8 cellular contexts compared by ENCODE assay signal in genomic region chr6:138001750-138002349, GRCh38.
A peak's percentile ranks its signal among the peaks of the same experiment; 100 is the strongest.
DNase-seq lines count a peak whose midpoint lies in the region; ATAC-seq and TF ChIP-seq lines count a peak whose summit lies in the region.

No MANE protein-coding gene starts in this region.

- peaks cover 3 to 9% (median 6%) of the 10 kb centered on the region in 8 donors for H3K9me3 Mint-ChIP-seq in CD4-positive, alpha-beta memory T cell
- H3K9me3 Mint-ChIP-seq in activated naive CD4-positive, alpha-beta T cell treated with anti-CD3 and anti-CD28 coated beads for 36 hours, result peaks cover 2% of the 10 kb centered on the region
- H3K9me3 Mint-ChIP-seq in progenitor cell of endocrine pancreas (ENCODE audit: low read depth), result peaks cover 7% of the 10 kb centered on the region

- H3K27me3 Mint-ChIP-seq in CD4-positive, alpha-beta memory T cell, result peaks cover 0 to 9% of the 10 kb centered on the region in 2 donors
- peaks cover 3% of the 10 kb centered on the region for H3K27me3 Mint-ChIP-seq in activated naive CD4-positive, alpha-beta T cell treated with anti-CD3 and anti-CD28 coated beads for 36 hours (ENCODE audit: low read depth)
- H3K27me3 Mint-ChIP-seq in progenitor cell of endocrine pancreas, result no peaks in the 10 kb centered on the region

- no peaks in the 10 kb centered on the region for H3K4me1 ChIP-seq in CD4-positive, alpha-beta memory T cell (ENCODE audit: insufficient read depth, low read length)

- H3K4me3 ChIP-seq in CD4-positive, alpha-beta memory T cell (ENCODE audit: low read length in 2 of 2), result no peak overlapping the region

- CTCF ChIA-PET in CD4-positive, alpha-beta memory T cell (lab: Charles Lee; ENCODE audit: partially characterized antibody), result interaction anchor here (0.6 to 8.2 kb wide), 24 partner anchors 11 to 343 kb away, joined by 3 to 139 read pairs (median 6); partner anchors contain the start of gene PERP
- CTCF ChIA-PET in activated naive CD4-positive, alpha-beta T cell treated with anti-CD3 and anti-CD28 coated beads for 36 hours (lab: Charles Lee), result interaction anchor here (0.6 to 4.5 kb wide), 12 partner anchors 11 to 513 kb away, joined by 3 to 35 read pairs (median 5); partner anchors contain the start of gene HEBP2

- DNase-seq in CD4-positive, alpha-beta memory T cell, result peak; percentile 53 to 63 (median 55)
- DNase-seq in HT-29 (ENCODE audit: low spot score) (peak; percentile 81), SK-N-DZ (ENCODE audit: low spot score) (peak; percentile 31), glomerular endothelial cell (ENCODE audit: extremely low read depth, low read depth, low spot score) (peak; percentile 16), progenitor cell of endocrine pancreas (ENCODE audit: low spot score, unreplicated experiment) (no peak)
- DNase-seq in activated naive CD4-positive, alpha-beta T cell treated with anti-CD3 and anti-CD28 coated beads for 36 hours, result peak; percentile 84

- no peak overlapping the region for H3K27ac ChIP-seq in CD4-positive, alpha-beta memory T cell (ENCODE audit: low read depth, low read length)

- H3K9me3 ChIP-seq in CD4-positive, alpha-beta memory T cell (ENCODE audit: control insufficient read depth in 1 of 2, low read length in 2 of 2), result no peaks in the 10 kb centered on the region

- intact Hi-C loops in CD4-positive, alpha-beta memory T cell (cut with micrococcal nuclease), result loop anchor here (1.0 to 10.0 kb wide), 4 partner anchors 107 to 773 kb away; partner anchors contain the start of gene CCDC28A
- intact Hi-C loops in activated naive CD4-positive, alpha-beta T cell treated with anti-CD3 and anti-CD28 coated beads for 36 hours (cut with micrococcal nuclease), result loop anchor here (1.0 to 10.0 kb wide), 5 partner anchors 51 to 907 kb away; partner anchors contain the start of gene OLIG3

- no peaks in the 10 kb centered on the region for H3K36me3 ChIP-seq in CD4-positive, alpha-beta memory T cell (ENCODE audit: insufficient read depth, low read length)

- no peak for ATAC-seq in GM18907 (IDR thresholded peaks at IDR 0.05; ENCODE audit: unreplicated experiment)
- ATAC-seq in HG03280 (IDR thresholded peaks at IDR 0.05; ENCODE audit: unreplicated experiment), result no peak

- no peaks in the 10 kb centered on the region for H3K36me3 Mint-ChIP-seq in CD4-positive, alpha-beta memory T cell
- no peaks in the 10 kb centered on the region for H3K36me3 Mint-ChIP-seq in activated naive CD4-positive, alpha-beta T cell treated with anti-CD3 and anti-CD28 coated beads for 36 hours (ENCODE audit: low read depth)
- peaks cover 2% of the 10 kb centered on the region for H3K36me3 Mint-ChIP-seq in progenitor cell of endocrine pancreas (ENCODE audit: insufficient read depth)

- peak; percentile 95 for TF ChIP-seq CTCF in progenitor cell of endocrine pancreas (IDR thresholded peaks at IDR 0.05; ENCODE audit: unreplicated experiment)

- POLR2A ChIA-PET in CD4-positive, alpha-beta memory T cell (lab: Charles Lee; ENCODE audit: partially characterized antibody), result no interaction called here

- H3K27ac Mint-ChIP-seq in CD4-positive, alpha-beta memory T cell, result no peak overlapping the region
- no peak overlapping the region for H3K27ac Mint-ChIP-seq in activated naive CD4-positive, alpha-beta T cell treated with anti-CD3 and anti-CD28 coated beads for 36 hours
- H3K27ac Mint-ChIP-seq in progenitor cell of endocrine pancreas, result no peak overlapping the region

- H3K4me3 Mint-ChIP-seq in CD4-positive, alpha-beta memory T cell, result no peak overlapping the region
- no peak overlapping the region for H3K4me3 Mint-ChIP-seq in activated naive CD4-positive, alpha-beta T cell treated with anti-CD3 and anti-CD28 coated beads for 36 hours
- H3K4me3 Mint-ChIP-seq in progenitor cell of endocrine pancreas (ENCODE audit: low read depth), result no peak overlapping the region

- no peaks in the 10 kb centered on the region for H3K27me3 ChIP-seq in CD4-positive, alpha-beta memory T cell (ENCODE audit: insufficient read depth, low read length)

- peaks cover 0 to 3% (median 0%) of the 10 kb centered on the region in 4 donors for H3K4me1 Mint-ChIP-seq in CD4-positive, alpha-beta memory T cell
- H3K4me1 Mint-ChIP-seq in activated naive CD4-positive, alpha-beta T cell treated with anti-CD3 and anti-CD28 coated beads for 36 hours (ENCODE audit: low read depth), result peaks cover 16% of the 10 kb centered on the region
- H3K4me1 Mint-ChIP-seq in progenitor cell of endocrine pancreas (ENCODE audit: low read depth), result peaks cover 10% of the 10 kb centered on the region
